ENCODE assay signal across 17 cellular contexts in the genomic region with DNA sequence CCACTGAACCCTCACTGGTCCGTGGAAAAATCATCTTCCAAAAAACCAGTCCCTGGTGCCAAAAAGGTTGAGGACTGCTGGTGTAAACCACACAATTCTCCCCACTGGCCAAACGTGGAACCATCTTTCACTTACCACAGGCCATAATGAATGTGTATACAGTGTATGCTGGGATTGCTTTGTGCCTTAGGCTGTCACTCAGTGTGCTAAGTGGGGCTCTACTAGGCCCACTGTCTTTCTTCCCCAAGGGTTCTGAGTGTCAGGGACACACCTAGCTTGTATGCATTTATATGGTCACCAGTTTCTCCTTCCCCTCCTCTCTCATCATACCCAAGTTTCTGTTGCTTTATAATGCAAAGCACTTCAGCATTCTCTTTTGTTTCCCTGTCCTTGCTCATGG.
DNase-seq lines count a peak whose midpoint lies in the region; ATAC-seq and TF ChIP-seq lines count a peak whose summit lies in the region.
"Had no signal": no experiment of that assay in that cellular context is flagged by ENCODE, and none has a peak within 500 bp of the region (broad histone marks: within the 10 kb centered on the region; RNA-seq: fewer than 3 reads in every experiment).

No MANE protein-coding gene starts in this region.

- no peak overlapping the region for H3K27ac ChIP-seq in coronary artery
- H3K27ac ChIP-seq: C4-2B, SK-N-MC had no signal

- no peak for TF ChIP-seq CTCF in coronary artery (IDR thresholded peaks at IDR 0.05)

- peak; percentile 64 for ATAC-seq in HG02610 (IDR thresholded peaks at IDR 0.05; ENCODE audit: unreplicated experiment)
- ATAC-seq: HCT116 had no signal

- H3K4me3 ChIP-seq in coronary artery, result no peak overlapping the region
- H3K4me3 ChIP-seq: SK-N-MC had no signal

- peak; percentile 16 for DNase-seq in ELF-1 (ENCODE audit: low read depth, low spot score)
- DNase-seq in coronary artery (ENCODE audit: low spot score), result peak; percentile 50
- no peak for DNase-seq in stimulated activated CD4-positive, alpha-beta T cell treated with anti-CD3 and anti-CD28 coated beads, Interleukin-4, amount 100 ng/mL, for 24 hours
- DNase-seq in stimulated activated CD4-positive, alpha-beta T cell treated with anti-CD3 and anti-CD28 coated beads, Interleukin-4, amount 100 ng/mL, for 1 hour, result no peak
- DNase-seq: ACHN, GDM1, KBM-7, MV-4-11, NCI-H1694 treated with DMSO at 0.1 percent for 48 hours, NCI-H2227 treated with DMSO at 0.1 percent for 48 hours, OCI-M1, SHP77, T-helper 1 cell had no signal

Comparison
In these comparisons a context has a peak if more than half of its experiments do, and no peak if none do; other contexts are left out.
1. DNase-seq: peak in ELF-1 (single experiment) and coronary artery (single experiment); none in stimulated activated CD4-positive, alpha-beta T cell treated with anti-CD3 and anti-CD28 coated beads, Interleukin-4, amount 100 ng/mL, for 24 hours (single experiment) and stimulated activated CD4-positive, alpha-beta T cell treated with anti-CD3 and anti-CD28 coated beads, Interleukin-4, amount 100 ng/mL, for 1 hour (single experiment).